16 cellular contexts compared by ENCODE assay signal in the genomic region with DNA sequence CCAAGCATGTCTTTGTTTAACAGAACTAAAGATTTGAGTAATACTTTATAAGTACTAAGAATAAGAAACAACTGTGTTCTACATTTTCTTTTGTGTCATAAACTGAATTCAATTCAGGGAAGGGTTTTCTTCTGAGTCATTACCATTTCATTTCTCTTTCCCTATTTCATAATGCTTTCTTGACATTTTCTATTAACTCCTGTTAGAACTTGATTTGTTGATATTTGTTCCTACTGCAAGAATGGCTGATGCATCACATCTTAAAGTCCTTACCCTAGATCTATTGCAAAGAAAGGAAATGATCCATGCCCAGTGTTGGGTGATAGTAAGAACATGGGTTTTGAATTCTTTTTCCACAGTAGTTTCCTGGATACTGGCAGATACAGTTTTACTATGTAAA.
DNase-seq lines count a peak whose midpoint lies in the region; ATAC-seq and TF ChIP-seq lines count a peak whose summit lies in the region.
"Had no signal": no experiment of that assay in that cellular context is flagged by ENCODE, and none has a peak within 500 bp of the region (broad histone marks: within the 10 kb centered on the region; RNA-seq: fewer than 3 reads in every experiment).

No MANE protein-coding gene starts in this region.

- ATAC-seq in activated CD8-positive, alpha-beta T cell treated with anti-CD3 and anti-CD28 coated beads, Interleukin-2, amount 10 ng/mL, durations not matched to agents 7 days and 5 days, result no peak
- ATAC-seq: effector memory CD8-positive, alpha-beta T cell; psoas muscle had no signal

- no peak overlapping the region for H3K27ac Mint-ChIP-seq in activated CD8-positive, alpha-beta T cell treated with anti-CD3 and anti-CD28 coated beads, Interleukin-2, amount 10 ng/mL, durations not matched to agents 7 days and 5 days
- H3K27ac Mint-ChIP-seq: effector memory CD8-positive, alpha-beta T cell; naive B cell had no signal

- no peak for TF ChIP-seq CTCF in fibroblast of villous mesenchyme (IDR thresholded peaks at IDR 0.05; ENCODE audit: insufficient read depth, low read depth, low read length)

- CTCF ChIA-PET in activated CD8-positive, alpha-beta T cell treated with anti-CD3 and anti-CD28 coated beads, Interleukin-2, amount 10 ng/mL, durations not matched to agents 7 days and 5 days (lab: Charles Lee), result no interaction called here

- no peaks in the 10 kb centered on the region for H3K27me3 Mint-ChIP-seq in activated CD8-positive, alpha-beta T cell treated with anti-CD3 and anti-CD28 coated beads, Interleukin-2, amount 10 ng/mL, durations not matched to agents 7 days and 5 days (ENCODE audit: low read depth)
- H3K27me3 Mint-ChIP-seq: effector memory CD8-positive, alpha-beta T cell; naive B cell had no signal

- H3K4me3 Mint-ChIP-seq in activated CD8-positive, alpha-beta T cell treated with anti-CD3 and anti-CD28 coated beads, Interleukin-2, amount 10 ng/mL, durations not matched to agents 7 days and 5 days, result no peak overlapping the region
- H3K4me3 Mint-ChIP-seq: effector memory CD8-positive, alpha-beta T cell; naive B cell had no signal

- H3K9me3 Mint-ChIP-seq in activated CD8-positive, alpha-beta T cell treated with anti-CD3 and anti-CD28 coated beads, Interleukin-2, amount 10 ng/mL, durations not matched to agents 7 days and 5 days (ENCODE audit: insufficient read depth), result no peaks in the 10 kb centered on the region

- peak; percentile 64 for DNase-seq in GM04504 (ENCODE audit: low read depth)
- peak; percentile 80 for DNase-seq in amniotic epithelial cell (ENCODE audit: low read depth)
- DNase-seq in fibroblast of villous mesenchyme (ENCODE audit: low read depth), result peak; percentile 43
- peak; percentile 59 for DNase-seq in stromal cell of bone marrow (ENCODE audit: low read depth)
- no peak for DNase-seq in activated CD8-positive, alpha-beta T cell treated with anti-CD3 and anti-CD28 coated beads, Interleukin-2, amount 10 ng/mL, durations not matched to agents 7 days and 5 days
- no peak for DNase-seq in activated gamma-delta T cell (lab: John Stamatoyannopoulos, UW)
- DNase-seq in activated CD8-positive, alpha-beta memory T cell treated with anti-CD3 and anti-CD28 coated beads for 24 hours, result no peak
- DNase-seq: activated effector memory CD4-positive, alpha-beta T cell treated with anti-CD3 and anti-CD28 coated beads, Interleukin-2, amount 50 U/mL, for 16 hours; effector memory CD8-positive, alpha-beta T cell; hippocampal formation; naive B cell; NCI-H2227 treated with DMSO at 0.1 percent for 48 hours; psoas muscle had no signal

- POLR2A ChIA-PET in activated CD8-positive, alpha-beta T cell treated with anti-CD3 and anti-CD28 coated beads, Interleukin-2, amount 10 ng/mL, durations not matched to agents 7 days and 5 days (lab: Charles Lee), result no interaction called here

- no peaks in the 10 kb centered on the region for H3K36me3 Mint-ChIP-seq in activated CD8-positive, alpha-beta T cell treated with anti-CD3 and anti-CD28 coated beads, Interleukin-2, amount 10 ng/mL, durations not matched to agents 7 days and 5 days (ENCODE audit: low read depth)
- H3K36me3 Mint-ChIP-seq: naive B cell had no signal

- no peak overlapping the region for H3K4me3 ChIP-seq in fibroblast of villous mesenchyme (ENCODE audit: low read depth, low read length)
- H3K4me3 ChIP-seq: cardiac muscle cell, left ventricle myocardium inferior, psoas muscle, thoracic aorta had no signal

- H3K4me1 Mint-ChIP-seq in activated CD8-positive, alpha-beta T cell treated with anti-CD3 and anti-CD28 coated beads, Interleukin-2, amount 10 ng/mL, durations not matched to agents 7 days and 5 days (ENCODE audit: low read depth), result no peaks in the 10 kb centered on the region
- H3K4me1 Mint-ChIP-seq: naive B cell had no signal

Comparison
In these comparisons a context has a peak if more than half of its experiments do, and no peak if none do; other contexts are left out.
1. DNase-seq: peak in GM04504 (single experiment), amniotic epithelial cell (single experiment), fibroblast of villous mesenchyme (single experiment) and stromal cell of bone marrow (single experiment); none in activated CD8-positive, alpha-beta T cell treated with anti-CD3 and anti-CD28 coated beads, Interleukin-2, amount 10 ng/mL, durations not matched to agents 7 days and 5 days (single experiment), activated gamma-delta T cell (single experiment) and activated CD8-positive, alpha-beta memory T cell treated with anti-CD3 and anti-CD28 coated beads for 24 hours (single experiment).